ENCODE assay signal across 16 cellular contexts in genomic region chr6:98044168-98044567, GRCh38.
"Had no signal": no experiment of that assay in that cellular context is flagged by ENCODE, and none has a peak within 500 bp of the region (broad histone marks: within the 10 kb centered on the region; RNA-seq: fewer than 3 reads in every experiment).

No MANE protein-coding gene starts in this region.

- H3K4me1 Mint-ChIP-seq: stimulated activated memory B cell treated with anti-CD40 and anti-IgM and Interleukin-4, amounts not matched to agents 10 μg/mL and 1 μg/mL and 100 μg/mL, for 72 hours had no signal

- H3K4me3 ChIP-seq: hepatocyte, lower lobe of right lung had no signal

- H3K27me3 Mint-ChIP-seq: activated CD4-positive, alpha-beta memory T cell treated with anti-CD3 and anti-CD28 coated beads for 36 hours; activated naive CD8-positive, alpha-beta T cell; dendritic cell treated with granulocyte-macrophage colony-stimulating factor and Interleukin-4, amounts not matched to agents 40 ng/mL and 50 ng/mL, for 4 days; effector memory CD8-positive, alpha-beta T cell; stimulated activated memory B cell treated with anti-CD40 and anti-IgM and Interleukin-4, amounts not matched to agents 10 μg/mL and 1 μg/mL and 100 μg/mL, for 72 hours had no signal

- H3K36me3 Mint-ChIP-seq: activated CD4-positive, alpha-beta memory T cell treated with anti-CD3 and anti-CD28 coated beads for 36 hours; activated naive CD8-positive, alpha-beta T cell; mesothelial cell of epicardium; stimulated activated memory B cell treated with anti-CD40 and anti-IgM and Interleukin-4, amounts not matched to agents 10 μg/mL and 1 μg/mL and 100 μg/mL, for 72 hours had no signal

- H3K4me3 Mint-ChIP-seq: activated CD4-positive, alpha-beta memory T cell treated with anti-CD3 and anti-CD28 coated beads for 36 hours; activated naive CD8-positive, alpha-beta T cell; activated T-cell treated with anti-CD3 and anti-CD28 coated beads, Interleukin-2, amount 50 U/mL, for 4 hours; dendritic cell treated with granulocyte-macrophage colony-stimulating factor and Interleukin-4, amounts not matched to agents 40 ng/mL and 50 ng/mL, for 4 days; effector memory CD8-positive, alpha-beta T cell; mesothelial cell of epicardium; stimulated activated memory B cell treated with anti-CD40 and anti-IgM and Interleukin-4, amounts not matched to agents 10 μg/mL and 1 μg/mL and 100 μg/mL, for 72 hours had no signal

- H3K27ac ChIP-seq: hepatocyte, lower lobe of right lung had no signal

- H3K4me2 ChIP-seq: hepatocyte had no signal

- H3K9me3 Mint-ChIP-seq: activated CD4-positive, alpha-beta memory T cell treated with anti-CD3 and anti-CD28 coated beads for 36 hours; activated T-cell treated with anti-CD3 and anti-CD28 coated beads, Interleukin-2, amount 50 U/mL, for 4 hours; dendritic cell treated with granulocyte-macrophage colony-stimulating factor and Interleukin-4, amounts not matched to agents 40 ng/mL and 50 ng/mL, for 4 days; mesothelial cell of epicardium; stimulated activated memory B cell treated with anti-CD40 and anti-IgM and Interleukin-4, amounts not matched to agents 10 μg/mL and 1 μg/mL and 100 μg/mL, for 72 hours had no signal

- DNase-seq: activated CD4-positive, alpha-beta memory T cell treated with anti-CD3 and anti-CD28 coated beads for 36 hours; activated effector memory CD4-positive, alpha-beta T cell treated with anti-CD3 and anti-CD28 coated beads, Interleukin-2, amount 50 U/mL, for 16 hours; activated T-cell treated with anti-CD3 and anti-CD28 coated beads, Interleukin-2, amount 50 U/mL, for 4 hours; amygdala; cerebellar nuclear complex; effector memory CD8-positive, alpha-beta T cell; lower lobe of right lung; posterior cingulate gyrus; small intestine; trophoblast cell had no signal

- H2AFZ ChIP-seq: hepatocyte had no signal

- H3K4me1 ChIP-seq: lower lobe of right lung had no signal

- H3K36me3 ChIP-seq: lower lobe of right lung had no signal

- H3K27me3 ChIP-seq: hepatocyte had no signal

- H3K9me3 ChIP-seq: lower lobe of right lung had no signal

- H3K79me2 ChIP-seq: hepatocyte had no signal

- H3K27ac Mint-ChIP-seq: activated CD4-positive, alpha-beta memory T cell treated with anti-CD3 and anti-CD28 coated beads for 36 hours; activated naive CD8-positive, alpha-beta T cell; dendritic cell treated with granulocyte-macrophage colony-stimulating factor and Interleukin-4, amounts not matched to agents 40 ng/mL and 50 ng/mL, for 4 days; effector memory CD8-positive, alpha-beta T cell; mesothelial cell of epicardium; stimulated activated memory B cell treated with anti-CD40 and anti-IgM and Interleukin-4, amounts not matched to agents 10 μg/mL and 1 μg/mL and 100 μg/mL, for 72 hours had no signal

- ATAC-seq: activated T-cell treated with anti-CD3 and anti-CD28 coated beads, Interleukin-2, amount 50 U/mL, for 4 hours; effector memory CD8-positive, alpha-beta T cell; lower lobe of right lung; right cardiac atrium; stimulated activated memory B cell treated with anti-CD40 and anti-IgM and Interleukin-4, amounts not matched to agents 10 μg/mL and 1 μg/mL and 100 μg/mL, for 72 hours had no signal
